In genomic region chr6:37994238-37994637, GRCh38 we compare ENCODE assay signal across 17 cellular contexts.
DNase-seq lines count a peak whose midpoint lies in the region; ATAC-seq, FAIRE-seq and TF ChIP-seq lines count a peak whose summit lies in the region.
"Had no signal": no experiment of that assay in that cellular context is flagged by ENCODE, and none has a peak within 500 bp of the region (broad histone marks: within the 10 kb centered on the region; RNA-seq: fewer than 3 reads in every experiment).

No MANE protein-coding gene starts in this region.

- no peak for TF ChIP-seq CTCF in RWPE1 (conservative IDR thresholded peaks at IDR 0.05; ENCODE audit: low read depth)

- FAIRE-seq in urothelium cell line (lab: Jason Lieb, UNC): no peak
- FAIRE-seq: H1 had no signal

- in situ Hi-C loops in G401 (cut with HindIII; ENCODE audit: low sequenced_read_pairs): no loop called here

- DNase-seq in AG20443 (ENCODE audit: low spot score): peak; percentile 33
- DNase-seq in M059J (ENCODE audit: low read depth): peak; percentile 62
- peak; percentile 26 for DNase-seq in RWPE1 (ENCODE audit: low spot score)
- peak; percentile 56 for DNase-seq in iris pigment epithelial cell (ENCODE audit: low read depth)
- no peak for DNase-seq in G401 (ENCODE audit: low spot score)
- DNase-seq in superior temporal gyrus (ENCODE audit: extremely low spot score): no peak
- no peak for DNase-seq in urothelium cell line (ENCODE audit: low spot score)
- DNase-seq: activated CD4-positive, alpha-beta T cell treated with anti-CD3 and anti-CD28 coated beads, Interleukin-2, amount 50 U/mL, for 4 hours; body of pancreas; DMS53; hippocampal formation; NCI-H1694 treated with DMSO at 0.1 percent for 48 hours; pancreas; stimulated activated naive B cell treated with anti-CD40 and anti-IgM and Interleukin-4, amounts not matched to agents 10 μg/mL and 1 μg/mL and 100 μg/mL, for 72 hours had no signal

- no peak overlapping the region for H3K27ac ChIP-seq in RWPE1
- H3K27ac ChIP-seq: body of pancreas, pancreas had no signal

- POLR2A ChIA-PET in RWPE1 (lab: Yijun Ruan, JAX; ENCODE audit: low non-redundant PET): interaction anchor here (0.5 kb wide), 1 partner anchor 9 kb away, joined by 4 read pairs; no protein-coding TSS in a partner anchor

- ATAC-seq in GM18519 (IDR thresholded peaks at IDR 0.05; ENCODE audit: low FRiP score, unreplicated experiment): no peak
- ATAC-seq: body of pancreas; Panc1; pancreas; stimulated activated naive B cell treated with anti-CD40 and anti-IgM and Interleukin-4, amounts not matched to agents 10 μg/mL and 1 μg/mL and 100 μg/mL, for 72 hours had no signal

- CTCF ChIA-PET in RWPE1 (lab: Yijun Ruan, JAX): interaction anchor here (0.6 to 0.7 kb wide), 2 partner anchors 15 to 540 kb away, joined by 3 read pairs; no protein-coding TSS in a partner anchor

Comparison
In these comparisons a context has a peak if more than half of its experiments do, and no peak if none do; other contexts are left out.
1. DNase-seq: peak in AG20443 (single experiment), M059J (single experiment), RWPE1 (single experiment) and iris pigment epithelial cell (single experiment); none in G401 (single experiment), superior temporal gyrus (single experiment) and urothelium cell line (single experiment).